Comparison of ENCODE assay signal across 11 cellular contexts in the genomic region with DNA sequence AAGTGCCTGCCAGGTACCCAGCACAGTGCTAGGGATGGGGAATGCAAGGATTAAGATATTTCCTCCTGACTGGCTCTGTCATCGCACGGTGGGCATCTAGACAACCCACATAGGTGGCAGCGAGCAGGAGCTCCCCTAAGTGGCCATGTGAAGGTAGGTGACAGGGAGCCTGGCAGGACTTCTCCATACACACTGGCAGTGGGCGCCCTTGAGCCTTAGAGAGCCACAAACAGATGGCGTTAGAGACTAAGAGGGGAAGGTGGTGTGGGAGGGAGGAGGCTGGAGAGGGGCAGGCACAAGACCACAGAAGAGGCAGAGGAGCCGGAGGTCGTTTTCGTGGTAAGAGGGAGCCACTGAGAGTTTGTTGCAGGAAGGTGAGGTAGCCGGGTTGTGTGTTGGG. TPM values are rescaled to one million over a fixed set of nuclear protein-coding genes. Genes with fewer than 3 reads are reported as not detected.
DNase-seq lines count a peak whose midpoint lies in the region; ATAC-seq, FAIRE-seq and TF ChIP-seq lines count a peak whose summit lies in the region.
"Had no signal": no experiment of that assay in that cellular context is flagged by ENCODE, and none has a peak within 500 bp of the region (broad histone marks: within the 10 kb centered on the region; RNA-seq: fewer than 3 reads in every experiment).

No MANE protein-coding gene starts in this region.

- no peak for FAIRE-seq in H54 (lab: Jason Lieb, UNC)
- FAIRE-seq: G401.6 had no signal

- H3K36me3 ChIP-seq in H7 (replicated peaks; ENCODE audit: control insufficient read depth, insufficient read depth, low read length) = no peaks in the 10 kb centered on the region; the same call in 1 of the 2 replicates
- H3K36me3 ChIP-seq in gastroesophageal sphincter = peaks cover 0 to 22% of the 10 kb centered on the region in 2 donors

- peaks cover 0 to 10% (median 0%) of the 10 kb centered on the region in 3 donors for H3K9me3 ChIP-seq in gastroesophageal sphincter

- H3K4me1 ChIP-seq in gastroesophageal sphincter = peaks cover 0 to 21% (median 5%) of the 10 kb centered on the region in 3 donors

- no peak for TF ChIP-seq POLR2A in H54 (IDR thresholded peaks at IDR 0.05; ENCODE audit: low read depth, low read length)
- TF ChIP-seq POLR2A in gastroesophageal sphincter (IDR thresholded peaks at IDR 0.05) = no peak

- 87 to 100% methylated on average over 1 to 3 of the region's 9 CpGs for WGBS in gastroesophageal sphincter (ENCODE audit: low coverage in 1 of 2), 2 donors

- DNase-seq in COR-L47 (lab: John Stamatoyannopoulos, UW) (peak; percentile 87), H7 (peak; percentile 59), NCI-H524 treated with DMSO at 0.1 percent for 48 hours (lab: John Stamatoyannopoulos, UW) (peak; percentile 77), choroid plexus epithelial cell (ENCODE audit: low read depth) (no peak), NCI-H2227 treated with DMSO at 0.1 percent for 48 hours (lab: John Stamatoyannopoulos, UW) (no peak), H54 (ENCODE audit: insufficient read length, low spot score) (no peak)
- DNase-seq: retina, T-helper 17 cell had no signal

- no peak for TF ChIP-seq EP300 in gastroesophageal sphincter (IDR thresholded peaks at IDR 0.05)

- ATAC-seq in gastroesophageal sphincter (no peak), GM19328 (IDR thresholded peaks at IDR 0.05; ENCODE audit: unreplicated experiment) (no peak)
- ATAC-seq: T-helper 17 cell had no signal

- no peak overlapping the region for H3K27ac ChIP-seq in gastroesophageal sphincter

- peak; percentile 14 for TF ChIP-seq CTCF in choroid plexus epithelial cell (conservative IDR thresholded peaks at IDR 0.05; ENCODE audit: low read depth, low read length)
- no peak for TF ChIP-seq CTCF in gastroesophageal sphincter (IDR thresholded peaks at IDR 0.05)

- no peak overlapping the region for H3K4me3 ChIP-seq in H7 (ENCODE audit: insufficient read depth, low read depth, low read length)
- H3K4me3 ChIP-seq in choroid plexus epithelial cell (ENCODE audit: low read depth, low read length) = no peak overlapping the region
- no peak overlapping the region for H3K4me3 ChIP-seq in gastroesophageal sphincter

- H3K27me3 ChIP-seq in H7 (ENCODE audit: control insufficient read depth, insufficient read depth, low read length) (no peaks in the 10 kb centered on the region; the same call in 1 of the 2 replicates), gastroesophageal sphincter (no peaks in the 10 kb centered on the region)

RNA-seq across cellular contexts. Expression of gene PRELID3A, which starts 15.2 kb away (rescaled TPM):
- 5.4 and 7.8 TPM in 2 replicates for total RNA-seq in H7 (2014; rRNA removed; shearing (Covaris generic))
- 1 to 10 TPM; 2.6 to 4.7 (median 3.2) TPM for total RNA-seq in gastroesophageal sphincter

RNA-seq across cellular contexts. Expression of gene AFG3L2, which starts 45.9 kb away (rescaled TPM):
- 108 and 132 TPM in 2 replicates for total RNA-seq in H7 (2014; rRNA removed; shearing (Covaris generic))
- 10 to 100 TPM; 38.4 to 52.9 (median 40.8) TPM for total RNA-seq in gastroesophageal sphincter

Comparison
In these comparisons a context has a peak if more than half of its experiments do, and no peak if none do; other contexts are left out.
1. DNase-seq: peak in COR-L47 (single experiment), H7 (single experiment) and NCI-H524 treated with DMSO at 0.1 percent for 48 hours (single experiment); none in choroid plexus epithelial cell (single experiment), NCI-H2227 treated with DMSO at 0.1 percent for 48 hours (single experiment) and H54 (single experiment).